ENCODE assay signal across 24 cellular contexts in the genomic region with DNA sequence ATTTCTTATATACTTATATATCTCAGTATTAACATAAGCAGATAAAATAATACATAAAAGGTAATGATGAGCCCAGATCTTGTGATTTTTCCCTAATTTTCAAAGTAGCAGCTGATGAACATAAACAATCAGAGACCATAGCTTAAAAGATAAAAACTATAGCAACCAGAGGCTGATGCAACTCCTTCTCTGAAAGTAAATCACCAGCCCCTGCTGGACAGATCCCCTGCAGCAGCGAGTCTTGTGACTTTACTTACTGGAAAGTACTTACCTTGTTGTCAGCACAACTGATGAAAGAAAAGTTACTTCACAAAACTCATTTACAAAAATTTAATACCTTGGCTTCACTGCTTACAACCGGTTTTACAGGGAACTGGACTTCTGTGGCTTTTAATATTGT.
"Had no signal": no experiment of that assay in that cellular context is flagged by ENCODE, and none has a peak within 500 bp of the region (broad histone marks: within the 10 kb centered on the region; RNA-seq: fewer than 3 reads in every experiment).

No MANE protein-coding gene starts in this region.

- H3K9me3 ChIP-seq: esophagus muscularis mucosa, prostate gland, right lobe of liver, upper lobe of left lung had no signal

- H3K4me3 Mint-ChIP-seq: activated naive CD8-positive, alpha-beta T cell treated with anti-CD3 and anti-CD28 coated beads, Interleukin-2, amount 10 ng/mL, durations not matched to agents 7 days and 5 days; activated T-helper 17 cell treated with anti-CD3 and anti-CD28 coated beads, Interleukin-2, amount 50 U/mL, for 72 hours; mesothelial cell of epicardium; nephron progenitor cell; stimulated activated naive CD8-positive, alpha-beta T cell treated with anti-CD3 and anti-CD28 coated beads, Interleukin-15, amount 100 ng/mL, for 72 hours had no signal

- H3K27me3 ChIP-seq: esophagus muscularis mucosa, right lobe of liver, upper lobe of left lung had no signal

- H3K27me3 Mint-ChIP-seq: activated naive CD8-positive, alpha-beta T cell treated with anti-CD3 and anti-CD28 coated beads, Interleukin-2, amount 10 ng/mL, durations not matched to agents 7 days and 5 days; activated T-helper 17 cell treated with anti-CD3 and anti-CD28 coated beads, Interleukin-2, amount 50 U/mL, for 72 hours; stimulated activated naive CD8-positive, alpha-beta T cell treated with anti-CD3 and anti-CD28 coated beads, Interleukin-15, amount 100 ng/mL, for 72 hours had no signal

- H3K4me1 Mint-ChIP-seq: activated T-helper 17 cell treated with anti-CD3 and anti-CD28 coated beads, Interleukin-2, amount 50 U/mL, for 72 hours; nephron progenitor cell; stimulated activated naive CD8-positive, alpha-beta T cell treated with anti-CD3 and anti-CD28 coated beads, Interleukin-15, amount 100 ng/mL, for 72 hours had no signal

- H3K27ac Mint-ChIP-seq: activated naive CD8-positive, alpha-beta T cell treated with anti-CD3 and anti-CD28 coated beads, Interleukin-2, amount 10 ng/mL, durations not matched to agents 7 days and 5 days; activated T-helper 17 cell treated with anti-CD3 and anti-CD28 coated beads, Interleukin-2, amount 50 U/mL, for 72 hours; nephron progenitor cell; stimulated activated naive CD8-positive, alpha-beta T cell treated with anti-CD3 and anti-CD28 coated beads, Interleukin-15, amount 100 ng/mL, for 72 hours had no signal

- DNase-seq: activated CD4-positive, alpha-beta T cell treated with anti-CD3 and anti-CD28 coated beads, Interleukin-2, amount 50 U/mL, for 48 hours; activated naive CD4-positive, alpha-beta T cell; activated naive CD8-positive, alpha-beta T cell treated with anti-CD3 and anti-CD28 coated beads, Interleukin-2, amount 10 ng/mL, durations not matched to agents 7 days and 5 days; aorta; cortex of kidney; effector CD4-positive, alpha-beta T cell; foreskin melanocyte; glutamatergic neuron; hypothalamus; nephron progenitor cell; nucleus accumbens; right lobe of liver; small intestine; stimulated activated CD4-positive, alpha-beta T cell treated with anti-CD3 and anti-CD28 coated beads, Interleukin-15, amount 100 ng/mL, for 24 hours; stimulated activated CD4-positive, alpha-beta T cell treated with anti-CD3 and anti-CD28 coated beads, Interleukin-2, amount 100 ng/mL, for 48 hours; stimulated activated naive CD8-positive, alpha-beta T cell treated with anti-CD3 and anti-CD28 coated beads, Interleukin-15, amount 100 ng/mL, for 72 hours; SW 1271; T-helper 2 cell; upper lobe of left lung had no signal

- H3K27ac ChIP-seq: esophagus muscularis mucosa, prostate gland, right lobe of liver, upper lobe of left lung had no signal

- H3K9me3 Mint-ChIP-seq: activated naive CD8-positive, alpha-beta T cell treated with anti-CD3 and anti-CD28 coated beads, Interleukin-2, amount 10 ng/mL, durations not matched to agents 7 days and 5 days; activated T-helper 17 cell treated with anti-CD3 and anti-CD28 coated beads, Interleukin-2, amount 50 U/mL, for 72 hours; mesothelial cell of epicardium; nephron progenitor cell; stimulated activated naive CD8-positive, alpha-beta T cell treated with anti-CD3 and anti-CD28 coated beads, Interleukin-15, amount 100 ng/mL, for 72 hours had no signal

- H3K4me1 ChIP-seq: esophagus muscularis mucosa, prostate gland, right lobe of liver, upper lobe of left lung had no signal

- H3K36me3 ChIP-seq: prostate gland had no signal

- H3K4me3 ChIP-seq: esophagus muscularis mucosa, lung, prostate gland, right lobe of liver, upper lobe of left lung had no signal

- ATAC-seq: activated T-helper 17 cell treated with anti-CD3 and anti-CD28 coated beads, Interleukin-2, amount 50 U/mL, for 72 hours; right lobe of liver; stimulated activated naive CD8-positive, alpha-beta T cell treated with anti-CD3 and anti-CD28 coated beads, Interleukin-15, amount 100 ng/mL, for 72 hours had no signal
